Comparison of ENCODE assay signal across 35 cellular contexts in genomic region chr1:147444381-147444780, GRCh38.
DNase-seq lines count a peak whose midpoint lies in the region; ATAC-seq, FAIRE-seq and TF ChIP-seq lines count a peak whose summit lies in the region.
"Had no signal": no experiment of that assay in that cellular context is flagged by ENCODE, and none has a peak within 500 bp of the region (broad histone marks: within the 10 kb centered on the region; RNA-seq: fewer than 3 reads in every experiment).

No MANE protein-coding gene starts in this region.

- H3K4me3 ChIP-seq in HCT116 (replicated peaks in 1 of 2; ENCODE audit: low read depth in 1 of 2, low read length in 2 of 2) (no peak overlapping the region), HEK293 (ENCODE audit: low read depth, low read length) (no peak overlapping the region), K562 (no peak overlapping the region), H1 (ENCODE audit: extremely low read depth in 1 of 4, insufficient read depth in 2 of 4, low read depth in 3 of 4, low read length in 4 of 4) (no peak overlapping the region)
- H3K4me3 ChIP-seq: A549; BLaER1; BLaER1 treated with 17β-estradiol and CSF1 and Interleukin-3, amounts not matched to agents 10 nM and 100 nM had no signal

- intact Hi-C loops in HCT116 (cut with micrococcal nuclease): no loop called here
- intact Hi-C loops in K562 (cut with micrococcal nuclease): no loop called here
- intact Hi-C loops in sciatic nerve (cut with DNase I): no loop called here

- H3K79me2 ChIP-seq in HCT116 (ENCODE audit: insufficient read depth, low read length) (no peaks in the 10 kb centered on the region), K562 (ENCODE audit: control insufficient read depth, insufficient read depth, low read length) (no peaks in the 10 kb centered on the region), H1 (ENCODE audit: control insufficient read depth in 1 of 2, insufficient read depth in 2 of 2, low read length in 2 of 2) (no peaks in the 10 kb centered on the region)

- no peak overlapping the region for H4K8ac ChIP-seq in H1 (ENCODE audit: extremely low read depth, insufficient read depth, low read length)

- H2AK5ac ChIP-seq in H1 (ENCODE audit: low read depth, low read length): no peak overlapping the region

- H3K27me3 ChIP-seq in HCT116 (ENCODE audit: insufficient read depth, low read length) (no peaks in the 10 kb centered on the region), K562 (ENCODE audit: control insufficient read depth in 2 of 2, insufficient read depth in 2 of 2, low read length in 2 of 2) (no peaks in the 10 kb centered on the region), H1 (replicated peaks in 1 of 4; ENCODE audit: control insufficient read depth in 3 of 4, extremely low read depth in 1 of 4, insufficient read depth in 3 of 4, low read length in 3 of 4) (no peaks in the 10 kb centered on the region)
- H3K27me3 ChIP-seq: BE2C; BLaER1; BLaER1 treated with 17β-estradiol and CSF1 and Interleukin-3, amounts not matched to agents 10 nM and 100 nM had no signal

- H2AFZ ChIP-seq in HCT116 (ENCODE audit: low read depth, low read length, poor library complexity, severe bottlenecking): no peak overlapping the region
- no peak overlapping the region for H2AFZ ChIP-seq in K562 (ENCODE audit: low read depth, low read length)
- no peak overlapping the region for H2AFZ ChIP-seq in H1 (ENCODE audit: low read length)

- POLR2A ChIA-PET in HCT116 (lab: Charles Lee): no interaction called here
- POLR2A ChIA-PET in HEK293 (lab: Yijun Ruan, JAX): no interaction called here
- POLR2A ChIA-PET in K562 (lab: Yijun Ruan, JAX): no interaction called here
- POLR2A ChIA-PET in H1 (lab: Charles Lee; ENCODE audit: partially characterized antibody): no interaction called here

- H3K9me1 ChIP-seq in K562 (ENCODE audit: control insufficient read depth, insufficient read depth, low read length): no peaks in the 10 kb centered on the region

- H3K4me1 ChIP-seq in HCT116 (ENCODE audit: control insufficient read depth in 1 of 2, insufficient read depth in 2 of 2, low read length in 2 of 2): no peaks in the 10 kb centered on the region
- H3K4me1 ChIP-seq in HEK293 (ENCODE audit: control insufficient read depth, insufficient read depth, low read length): no peaks in the 10 kb centered on the region
- no peaks in the 10 kb centered on the region for H3K4me1 ChIP-seq in K562 (replicated peaks in 1 of 2; ENCODE audit: control insufficient read depth in 2 of 2, insufficient read depth in 2 of 2, low read length in 2 of 2)
- no peaks in the 10 kb centered on the region for H3K4me1 ChIP-seq in H1 (replicated peaks in 1 of 4; ENCODE audit: control insufficient read depth in 3 of 4, insufficient read depth in 4 of 4, low read length in 3 of 4)
- H3K4me1 ChIP-seq: A549; BE2C; BLaER1; BLaER1 treated with 17β-estradiol and CSF1 and Interleukin-3, amounts not matched to agents 10 nM and 100 nM; Caco-2 had no signal

- H4K20me1 ChIP-seq in HCT116 (ENCODE audit: insufficient read depth) (no peaks in the 10 kb centered on the region), K562 (replicated peaks; ENCODE audit: control insufficient read depth, insufficient read depth, low read length) (no peaks in the 10 kb centered on the region), H1 (replicated peaks in 1 of 2; ENCODE audit: control insufficient read depth in 1 of 2, insufficient read depth in 2 of 2, low read length in 2 of 2) (no peaks in the 10 kb centered on the region)
- H4K20me1 ChIP-seq: BLaER1; BLaER1 treated with 17β-estradiol and CSF1 and Interleukin-3, amounts not matched to agents 10 nM and 100 nM had no signal

- H3K18ac ChIP-seq in H1 (ENCODE audit: extremely low read depth, low read length): no peak overlapping the region

- H2BK20ac ChIP-seq in H1 (ENCODE audit: low read length): no peak overlapping the region

- CTCF ChIA-PET in HCT116 (lab: Charles Lee) (no interaction called here), HEK293 (lab: Yijun Ruan, JAX) (interaction anchor here (0.5 kb wide), 1 partner anchor 90 kb away, joined by 4 read pairs; no protein-coding TSS in a partner anchor), K562 (lab: Yijun Ruan, JAX; ENCODE audit: low intra/inter-chr PET ratio) (no interaction called here), H1 (lab: Charles Lee; ENCODE audit: partially characterized antibody) (no interaction called here)

- no TSS peak for BruUV-seq in HCT116 (replicated peaks; lab: Mats Ljungman, UMichigan)
- no TSS peak for BruUV-seq in K562 (replicated peaks; lab: Mats Ljungman, UMichigan)

- TF ChIP-seq CTCF in HCT116 (IDR thresholded peaks at IDR 0.05 in 2 of 3, conservative IDR thresholded peaks at IDR 0.05 in 1 of 3; ENCODE audit: borderline replicate concordance in 1 of 3, insufficient read depth in 1 of 3, low read depth in 2 of 3, low read length in 2 of 3) (no peak), HEK293 (tag by site-specific recombination; IDR thresholded peaks at IDR 0.05) (no peak), K562 (IDR thresholded peaks at IDR 0.05 in 2 of 3, conservative IDR thresholded peaks at IDR 0.05 in 1 of 3; ENCODE audit: insufficient read depth in 2 of 3, low read depth in 1 of 3, low read length in 3 of 3) (no peak), H1 (IDR thresholded peaks at IDR 0.05; ENCODE audit: control extremely low read depth in 1 of 3, insufficient read depth in 1 of 3, low read depth in 1 of 3, low read length in 3 of 3) (no peak)

- H3K79me1 ChIP-seq in H1 (ENCODE audit: low read depth, low read length): no peaks in the 10 kb centered on the region

- DNase-seq in HCT116 (ENCODE audit: low read depth, low spot score): no peak
- DNase-seq in K562 (ENCODE audit: extremely low read depth in 1 of 4, low spot score in 3 of 4): no peak
- DNase-seq in H1 (ENCODE audit: low read depth in 1 of 2, low spot score in 2 of 2): no peak
- DNase-seq in anterior cingulate cortex (lab: John Stamatoyannopoulos, UW): no peak
- no peak for DNase-seq in sciatic nerve (ENCODE audit: low spot score)
- DNase-seq in NCI-H1092 (lab: John Stamatoyannopoulos, UW): no peak
- DNase-seq: 8988T; ACHN; AML-193; BE2C; C1 segment of cervical spinal cord; Caco-2; Calu3; CD4-positive, alpha-beta memory T cell; CD4-positive, alpha-beta T cell; CD4-positive, CD25-positive, alpha-beta regulatory T cell; CD8-positive, alpha-beta memory T cell; CD8-positive, alpha-beta T cell; COR-L47; DMS 273 treated with DMSO at 0.1 percent for 48 hours; DMS153; DMS53; DMS79; DMS79 treated with DMSO at 0.1 percent for 48 hours; DND-41; EL had no signal

- RAD21 ChIA-PET in HCT116 (lab: Charles Lee; ENCODE audit: low non-redundant PET in 1 of 2, low total read pairs in 2 of 2, uncharacterized antibody in 2 of 2, unreplicated experiment in 2 of 2): no interaction called here

- H3K14ac ChIP-seq in H1 (ENCODE audit: insufficient read length): no peak overlapping the region

- no peak overlapping the region for H2BK5ac ChIP-seq in H1 (ENCODE audit: low read depth, low read length)

- H3K56ac ChIP-seq in H1 (replicated peaks; ENCODE audit: insufficient read length, low read depth, low read length): no peak overlapping the region

- no peak overlapping the region for H2BK15ac ChIP-seq in H1 (ENCODE audit: low read length)

- TF ChIP-seq EP300 in K562 (IDR thresholded peaks at IDR 0.05; ENCODE audit: low read length) (no peak), H1 (IDR thresholded peaks at IDR 0.05; ENCODE audit: borderline replicate concordance in 1 of 2, low read depth in 2 of 2, low read length in 2 of 2) (no peak)

- H3K9me2 ChIP-seq in HCT116 (ENCODE audit: insufficient read depth): no peaks in the 10 kb centered on the region

- no peak for FAIRE-seq in K562 (lab: Jason Lieb, UNC)
- no peak for FAIRE-seq in H1 (lab: Jason Lieb, UNC)
- FAIRE-seq: A204.1, A549, D721Med had no signal

- no peak overlapping the region for H2BK12ac ChIP-seq in H1 (ENCODE audit: low read depth, low read length)

- no peak overlapping the region for H4K5ac ChIP-seq in H1 (ENCODE audit: insufficient read length, low read depth, low read length)

- no peak for ATAC-seq in HCT116
- no peak for ATAC-seq in K562
- ATAC-seq in sciatic nerve: no peak
- ATAC-seq in GM21423 (IDR thresholded peaks at IDR 0.05; ENCODE audit: unreplicated experiment): no peak
- ATAC-seq: A549; CD8-positive, alpha-beta T cell had no signal

- no peak overlapping the region for H4K91ac ChIP-seq in H1 (replicated peaks; ENCODE audit: insufficient read length, low read length)

- H3K23me2 ChIP-seq in H1 (ENCODE audit: low read depth, low read length): no peaks in the 10 kb centered on the region

- TF ChIP-seq RAD21 in HCT116 (IDR thresholded peaks at IDR 0.05; ENCODE audit: low read depth) (no peak), K562 (CRISPR knock-in tag; conservative IDR thresholded peaks at IDR 0.05 in 1 of 2, IDR thresholded peaks at IDR 0.05 in 1 of 2) (no peak), H1 (IDR thresholded peaks at IDR 0.05 in 1 of 2, conservative IDR thresholded peaks at IDR 0.05 in 1 of 2; ENCODE audit: low read depth in 2 of 2, low read length in 2 of 2) (no peak)

- H3K4me2 ChIP-seq in HCT116 (ENCODE audit: low read length) (no peak overlapping the region), K562 (ENCODE audit: insufficient read depth, low read length) (no peak overlapping the region), H1 (ENCODE audit: insufficient read depth in 1 of 2, low read depth in 2 of 2, low read length in 2 of 2) (no peak overlapping the region)
- H3K4me2 ChIP-seq: A549; BLaER1; BLaER1 treated with 17β-estradiol and CSF1 and Interleukin-3, amounts not matched to agents 10 nM and 100 nM had no signal

- H3K9me3 ChIP-seq in HCT116 (ENCODE audit: control insufficient read depth in 1 of 2, insufficient read depth in 1 of 2, low read depth in 1 of 2, low read length in 2 of 2) (no peaks in the 10 kb centered on the region), HEK293 (ENCODE audit: control insufficient read depth, insufficient read depth, low read depth, low read length) (no peaks in the 10 kb centered on the region; the same call in 1 of the 2 replicates), K562 (replicated peaks; ENCODE audit: control insufficient read depth, insufficient read depth, low read depth, low read length) (no peaks in the 10 kb centered on the region), H1 (ENCODE audit: insufficient read depth in 2 of 2, low read depth in 1 of 2, low read length in 1 of 2) (no peaks in the 10 kb centered on the region; a peak in 1 of 4 replicates)
- H3K9me3 ChIP-seq: BE2C had no signal

- no peak overlapping the region for H2BK120ac ChIP-seq in H1 (replicated peaks; ENCODE audit: low read depth, low read length)

- in situ Hi-C loops in K562 (cut with MboI): no loop called here

- H3K27ac ChIP-seq in HCT116 (ENCODE audit: low read depth, low read length) (no peak overlapping the region), HEK293 (ENCODE audit: extremely low read depth, low read depth, low read length) (no peak overlapping the region), K562 (ENCODE audit: extremely low read depth, low read depth, low read length) (no peak overlapping the region), H1 (ENCODE audit: low read depth, low read length) (no peak overlapping the region)
- H3K27ac ChIP-seq: 22Rv1; A549; BLaER1; BLaER1 treated with 17β-estradiol and CSF1 and Interleukin-3, amounts not matched to agents 10 nM and 100 nM; C4-2B had no signal

- H3K4ac ChIP-seq in H1 (replicated peaks; ENCODE audit: insufficient read length, low read depth, low read length): no peak overlapping the region

- no peak for TF ChIP-seq POLR2A in HCT116 (IDR thresholded peaks at IDR 0.05; ENCODE audit: borderline replicate concordance, extremely low read depth, insufficient read depth, insufficient read length)
- TF ChIP-seq POLR2A in K562 (conservative IDR thresholded peaks at IDR 0.05): no peak
- TF ChIP-seq POLR2A in H1 (IDR thresholded peaks at IDR 0.05; ENCODE audit: control extremely low read depth in 1 of 2, low read depth in 2 of 2, low read length in 2 of 2): no peak

- H3K9ac ChIP-seq in HCT116 (ENCODE audit: low read length) (no peak overlapping the region), K562 (ENCODE audit: insufficient read depth in 1 of 2, low read depth in 2 of 2, low read length in 2 of 2) (no peak overlapping the region), H1 (replicated peaks in 1 of 4; ENCODE audit: extremely low read depth in 1 of 4, low read depth in 3 of 4, low read length in 3 of 4) (no peak overlapping the region)
- H3K9ac ChIP-seq: BLaER1; BLaER1 treated with 17β-estradiol and CSF1 and Interleukin-3, amounts not matched to agents 10 nM and 100 nM had no signal

- H3K23ac ChIP-seq in H1 (ENCODE audit: insufficient read length): no peak overlapping the region

- no peaks in the 10 kb centered on the region for H3K36me3 ChIP-seq in HCT116 (ENCODE audit: control insufficient read depth in 1 of 2, insufficient read depth in 2 of 2, low read length in 2 of 2)
- no peaks in the 10 kb centered on the region for H3K36me3 ChIP-seq in HEK293 (ENCODE audit: control insufficient read depth in 2 of 2, insufficient read depth in 1 of 2, low read length in 2 of 2)
- H3K36me3 ChIP-seq in K562 (ENCODE audit: control insufficient read depth, insufficient read depth, low read length): no peaks in the 10 kb centered on the region
- H3K36me3 ChIP-seq in H1 (ENCODE audit: control insufficient read depth in 2 of 4, insufficient read depth in 4 of 4, low read length in 3 of 4): no peaks in the 10 kb centered on the region
- H3K36me3 ChIP-seq: BE2C; BLaER1; BLaER1 treated with 17β-estradiol and CSF1 and Interleukin-3, amounts not matched to agents 10 nM and 100 nM had no signal

- WGBS in K562 (ENCODE audit: insufficient coverage, low coverage, missing lambda C conversion rate): 0% methylated on average over 1 of the region's 1 CpG
- WGBS in H1 (ENCODE audit: extremely low coverage in 1 of 2, insufficient coverage in 1 of 2, insufficient read length in 1 of 2, insufficient replicate concordance in 2 of 2, low coverage in 1 of 2, low lambda C conversion rate in 2 of 2, missing lambda C conversion rate in 1 of 2), 2 experiments: 74% methylated on average over 1 of the region's 1 CpG; no CpG with 5 or more reads in 1 of the 2 experiments
